ENCODE assay signal across 9 cellular contexts in genomic region chrX:11064851-11065600, GRCh38. TPM values are rescaled to one million over a fixed set of nuclear protein-coding genes. Genes with fewer than 3 reads are reported as not detected.
DNase-seq lines count a peak whose midpoint lies in the region; ATAC-seq and TF ChIP-seq lines count a peak whose summit lies in the region.
"Had no signal": no experiment of that assay in that cellular context is flagged by ENCODE, and none has a peak within 500 bp of the region (broad histone marks: within the 10 kb centered on the region; RNA-seq: fewer than 3 reads in every experiment).

No MANE protein-coding gene starts in this region.

- ATAC-seq in stimulated activated naive B cell treated with anti-CD40 and anti-IgM and Interleukin-4, amounts not matched to agents 10 μg/mL and 1 μg/mL and 100 μg/mL, for 72 hours (replicated peaks) = no peak

- H3K9me3 ChIP-seq in adipocyte (ENCODE audit: control insufficient read depth, low read length) (no peaks in the 10 kb centered on the region), skeletal muscle satellite cell (replicated peaks; ENCODE audit: low read length) (no peaks in the 10 kb centered on the region), transverse colon (no peaks in the 10 kb centered on the region)

- in situ Hi-C loops in transverse colon (cut with MboI; ENCODE audit: low pct_ligation_motif_present in 1 of 4, low pct_unique_long_range_greater_than_20kb in 1 of 4, low sequenced_read_pairs in 3 of 4) = no loop called here

- no peak for TF ChIP-seq CTCF in transverse colon (IDR thresholded peaks at IDR 0.05)

- H3K4me1 ChIP-seq in adipocyte (ENCODE audit: control insufficient read depth, insufficient read depth, low read length) = peaks cover 16% of the 10 kb centered on the region
- peaks cover 40% of the 10 kb centered on the region for H3K4me1 ChIP-seq in skeletal muscle satellite cell (ENCODE audit: control insufficient read depth, insufficient read depth, low read length)
- H3K4me1 ChIP-seq in transverse colon = no peaks in the 10 kb centered on the region

- H3K27ac Mint-ChIP-seq in stimulated activated naive B cell treated with anti-CD40 and anti-IgM and Interleukin-4, amounts not matched to agents 10 μg/mL and 1 μg/mL and 100 μg/mL, for 72 hours = no peak overlapping the region

- peaks cover 0 to 2% of the 10 kb centered on the region in 2 donors for H3K9me3 Mint-ChIP-seq in stimulated activated naive B cell treated with anti-CD40 and anti-IgM and Interleukin-4, amounts not matched to agents 10 μg/mL and 1 μg/mL and 100 μg/mL, for 72 hours

- H3K4me2 ChIP-seq in skeletal muscle satellite cell (ENCODE audit: low read length) = peak overlapping the region; percentile 79

- intact Hi-C loops in transverse colon (cut with DNase I; ENCODE audit: low total_unique reads) = no loop called here

- no peak for TF ChIP-seq EP300 in transverse colon (IDR thresholded peaks at IDR 0.05; ENCODE audit: low read depth)

- no peaks in the 10 kb centered on the region for H3K27me3 Mint-ChIP-seq in stimulated activated naive B cell treated with anti-CD40 and anti-IgM and Interleukin-4, amounts not matched to agents 10 μg/mL and 1 μg/mL and 100 μg/mL, for 72 hours

- peak; percentile 10 for DNase-seq in H4 (ENCODE audit: low spot score)
- DNase-seq in adipocyte (ENCODE audit: low read depth) = peak; percentile 84
- peak; percentile 16 for DNase-seq in foreskin melanocyte
- DNase-seq in DMS153 treated with DMSO at 0.1 percent for 48 hours (lab: John Stamatoyannopoulos, UW; ENCODE audit: unreplicated experiment) = no peak
- no peak for DNase-seq in stimulated activated naive B cell treated with anti-CD40 and anti-IgM and Interleukin-4, amounts not matched to agents 10 μg/mL and 1 μg/mL and 100 μg/mL, for 72 hours
- DNase-seq in transverse colon = no peak
- DNase-seq: activated CD8-positive, alpha-beta memory T cell treated with anti-CD3 and anti-CD28 coated beads, Interleukin-2, amount 50 U/mL, for 48 hours; DND-41 had no signal

- H3K4me3 Mint-ChIP-seq in stimulated activated naive B cell treated with anti-CD40 and anti-IgM and Interleukin-4, amounts not matched to agents 10 μg/mL and 1 μg/mL and 100 μg/mL, for 72 hours = no peak overlapping the region

- no peak overlapping the region for H3K27ac ChIP-seq in transverse colon

- 72 to 84% methylated on average over 4 to 8 of the region's 8 CpGs for WGBS in transverse colon (ENCODE audit: low coverage in 1 of 2), 2 donors

- H3K36me3 Mint-ChIP-seq in stimulated activated naive B cell treated with anti-CD40 and anti-IgM and Interleukin-4, amounts not matched to agents 10 μg/mL and 1 μg/mL and 100 μg/mL, for 72 hours = no peaks in the 10 kb centered on the region

- H3K36me3 ChIP-seq in adipocyte (ENCODE audit: control insufficient read depth, insufficient read depth, low read length, severe bottlenecking) = no peaks in the 10 kb centered on the region
- no peaks in the 10 kb centered on the region for H3K36me3 ChIP-seq in skeletal muscle satellite cell (ENCODE audit: insufficient read depth, low read length)
- no peaks in the 10 kb centered on the region for H3K36me3 ChIP-seq in transverse colon

- peak overlapping the region; percentile 62 for H3K4me3 ChIP-seq in adipocyte (ENCODE audit: low read length)
- H3K4me3 ChIP-seq in skeletal muscle satellite cell (ENCODE audit: low read length) = peak overlapping the region; percentile 53
- H3K4me3 ChIP-seq in transverse colon = no peak overlapping the region

- no peak for TF ChIP-seq POLR2A in transverse colon (IDR thresholded peaks at IDR 0.05)

- H3K4me1 Mint-ChIP-seq in stimulated activated naive B cell treated with anti-CD40 and anti-IgM and Interleukin-4, amounts not matched to agents 10 μg/mL and 1 μg/mL and 100 μg/mL, for 72 hours = no peaks in the 10 kb centered on the region

- H3K9ac ChIP-seq in adipocyte (ENCODE audit: low read length) (peak overlapping the region; percentile 44), skeletal muscle satellite cell (ENCODE audit: low read depth, low read length) (peak overlapping the region; percentile 79)

- H3K27me3 ChIP-seq in adipocyte (replicated peaks; ENCODE audit: control insufficient read depth, insufficient read depth, low read length) (no peaks in the 10 kb centered on the region), skeletal muscle satellite cell (ENCODE audit: control insufficient read depth, insufficient read depth, low read length) (no peaks in the 10 kb centered on the region), transverse colon (no peaks in the 10 kb centered on the region)

RNA-seq across cellular contexts. Expression of gene HCCS, which starts 46.1 kb away (rescaled TPM):
- 19.9 and 38.1 TPM in 2 replicates for total RNA-seq in H4 (2014; rRNA removed; shearing (Covaris generic))
- total RNA-seq in skeletal muscle satellite cell (2012; rRNA removed) = 17.0 and 17.2 TPM in 2 replicates
- 10 to 100 TPM in 2 of 4 donors, 1 to 10 TPM in 2; 1.6 to 26.4 (median 13.0) TPM for total RNA-seq in transverse colon

Comparison
In these comparisons a context has a peak if more than half of its experiments do, and no peak if none do; other contexts are left out.
1. DNase-seq: peak in H4 (single experiment), adipocyte (single experiment) and foreskin melanocyte (single experiment); none in DMS153 treated with DMSO at 0.1 percent for 48 hours (single experiment), stimulated activated naive B cell treated with anti-CD40 and anti-IgM and Interleukin-4, amounts not matched to agents 10 μg/mL and 1 μg/mL and 100 μg/mL, for 72 hours (single experiment) and transverse colon (single experiment).
2. H3K4me3 ChIP-seq: peak in adipocyte (single experiment) and skeletal muscle satellite cell (single experiment); none in transverse colon (0 of 4).